Comparison of ENCODE assay signal across 14 cellular contexts in the genomic region with DNA sequence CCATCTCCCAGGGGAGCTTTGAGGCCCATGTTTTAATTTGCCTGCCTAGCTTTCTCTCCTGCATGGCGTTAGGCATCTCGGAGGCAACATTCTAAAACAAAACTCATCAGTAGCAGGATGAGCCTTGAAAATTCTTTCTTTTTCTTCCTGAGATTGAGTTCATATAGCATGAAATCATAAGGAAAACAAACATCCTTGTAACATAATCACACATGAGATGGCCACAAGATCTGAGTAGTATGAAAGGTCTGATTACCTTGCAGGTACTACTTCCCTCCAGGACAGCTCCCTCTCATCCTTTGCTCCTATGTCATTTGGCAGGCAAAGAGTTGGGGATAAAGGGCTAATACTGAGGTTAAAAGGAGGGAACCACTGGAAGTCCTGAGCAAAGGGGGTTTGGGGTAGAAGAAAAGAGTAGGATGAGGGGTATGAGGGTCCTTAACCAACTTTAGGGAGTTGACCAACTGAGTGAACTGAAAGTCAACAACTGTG.
"Had no signal": no experiment of that assay in that cellular context is flagged by ENCODE, and none has a peak within 500 bp of the region (broad histone marks: within the 10 kb centered on the region; RNA-seq: fewer than 3 reads in every experiment).

No MANE protein-coding gene starts in this region.

- H3K27ac Mint-ChIP-seq: activated naive CD4-positive, alpha-beta T cell treated with anti-CD3 and anti-CD28 coated beads, Interleukin-2, amount 50 U/mL, for 24 hours; neural progenitor cell; stimulated activated naive CD8-positive, alpha-beta T cell treated with anti-CD3 and anti-CD28 coated beads, Interleukin-15, amount 100 ng/mL, for 72 hours had no signal

- H3K36me3 ChIP-seq: neural progenitor cell, thoracic aorta had no signal

- H3K4me1 ChIP-seq: neural progenitor cell had no signal

- H3K27me3 ChIP-seq: neural progenitor cell had no signal

- H3K27ac ChIP-seq: neural progenitor cell, thoracic aorta had no signal

- H3K4me2 ChIP-seq: neural progenitor cell had no signal

- H3K27me3 Mint-ChIP-seq: activated naive CD4-positive, alpha-beta T cell treated with anti-CD3 and anti-CD28 coated beads, Interleukin-2, amount 50 U/mL, for 24 hours; stimulated activated naive CD8-positive, alpha-beta T cell treated with anti-CD3 and anti-CD28 coated beads, Interleukin-15, amount 100 ng/mL, for 72 hours had no signal

- DNase-seq: activated CD4-positive, alpha-beta T cell treated with anti-CD3 and anti-CD28 coated beads, Interleukin-2, amount 50 U/mL, for 4 hours; activated CD4-positive, CD25-positive, alpha-beta regulatory T cell treated with anti-CD3 and anti-CD28 coated beads, Interleukin-2, amount 50 U/mL, for 72 hours; activated T-cell treated with anti-CD3 and anti-CD28 coated beads, Interleukin-2, amount 50 U/mL, for 1 hour; amygdala; kidney; retina; stimulated activated CD4-positive, alpha-beta T cell treated with anti-CD3 and anti-CD28 coated beads, Interleukin-15, amount 100 ng/mL, for 24 hours; stimulated activated CD4-positive, alpha-beta T cell treated with anti-CD3 and anti-CD28 coated beads, Interleukin-4, amount 100 ng/mL, for 24 hours; stimulated activated naive CD8-positive, alpha-beta T cell treated with anti-CD3 and anti-CD28 coated beads, Interleukin-15, amount 100 ng/mL, for 72 hours had no signal

- H3K4me3 Mint-ChIP-seq: activated naive CD4-positive, alpha-beta T cell treated with anti-CD3 and anti-CD28 coated beads, Interleukin-2, amount 50 U/mL, for 24 hours; neural progenitor cell; stimulated activated naive CD8-positive, alpha-beta T cell treated with anti-CD3 and anti-CD28 coated beads, Interleukin-15, amount 100 ng/mL, for 72 hours had no signal

- H2AFZ ChIP-seq: neural progenitor cell had no signal

- H3K36me3 Mint-ChIP-seq: activated naive CD4-positive, alpha-beta T cell treated with anti-CD3 and anti-CD28 coated beads, Interleukin-2, amount 50 U/mL, for 24 hours; neural progenitor cell had no signal

- H3K9me3 Mint-ChIP-seq: activated naive CD4-positive, alpha-beta T cell treated with anti-CD3 and anti-CD28 coated beads, Interleukin-2, amount 50 U/mL, for 24 hours; neural progenitor cell; stimulated activated naive CD8-positive, alpha-beta T cell treated with anti-CD3 and anti-CD28 coated beads, Interleukin-15, amount 100 ng/mL, for 72 hours had no signal

- H3K4me1 Mint-ChIP-seq: activated naive CD4-positive, alpha-beta T cell treated with anti-CD3 and anti-CD28 coated beads, Interleukin-2, amount 50 U/mL, for 24 hours; stimulated activated naive CD8-positive, alpha-beta T cell treated with anti-CD3 and anti-CD28 coated beads, Interleukin-15, amount 100 ng/mL, for 72 hours had no signal

- H3K9me3 ChIP-seq: thoracic aorta had no signal

- ATAC-seq: stimulated activated naive CD8-positive, alpha-beta T cell treated with anti-CD3 and anti-CD28 coated beads, Interleukin-15, amount 100 ng/mL, for 72 hours had no signal

- H3K4me3 ChIP-seq: neural progenitor cell, thoracic aorta had no signal

- FAIRE-seq: endometrium, frontal cortex, kidney had no signal

- H3K9ac ChIP-seq: neural progenitor cell had no signal
